Comparison of ENCODE assay signal across 8 cellular contexts in the genomic region with DNA sequence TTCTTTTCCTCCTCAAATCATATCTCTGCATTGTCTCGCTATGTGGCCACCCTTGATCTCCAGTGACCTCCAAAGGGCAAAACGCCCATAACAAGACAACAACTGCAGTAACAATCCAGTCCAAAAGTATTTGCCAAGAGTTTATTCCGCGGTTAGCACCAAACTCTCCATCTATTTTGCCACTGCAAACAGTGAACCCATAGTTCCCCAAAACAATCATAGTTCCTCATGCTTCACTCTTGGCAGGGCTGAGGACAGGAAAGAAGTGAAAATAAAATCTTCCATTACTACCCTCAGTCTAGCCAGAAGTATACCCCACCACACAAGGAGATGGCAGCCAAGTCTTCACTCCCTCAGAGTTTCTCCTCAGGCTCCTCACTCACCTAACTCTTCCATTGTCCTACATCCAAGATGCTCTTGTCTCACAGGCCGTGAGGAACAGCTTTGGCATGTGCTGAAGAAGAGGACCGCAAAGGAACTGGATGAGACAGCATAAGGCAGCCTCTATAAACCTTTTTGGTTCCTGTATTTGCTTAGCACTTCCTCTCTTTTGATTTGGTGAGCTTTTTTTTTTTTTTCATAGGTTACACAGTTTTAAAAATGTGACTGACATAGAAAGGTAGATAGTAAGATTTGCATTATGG.
DNase-seq lines count a peak whose midpoint lies in the region; ATAC-seq and TF ChIP-seq lines count a peak whose summit lies in the region.

Gene LPXN, minus strand, starts transcription at position 480 of the 644 bp plus-strand sequence. Its CDS starts 84 bp downstream, at position 396.

- no peaks in the 10 kb centered on the region for H3K36me3 ChIP-seq in HUES48 (ENCODE audit: control insufficient read depth, insufficient read depth, low read length)
- no peaks in the 10 kb centered on the region for H3K36me3 ChIP-seq in neuron (ENCODE audit: insufficient read depth, low read length)

- H3K9me3 ChIP-seq in HUES48 (ENCODE audit: control insufficient read depth, insufficient read depth, low read length) (no peaks in the 10 kb centered on the region), neuron (ENCODE audit: low read length) (no peaks in the 10 kb centered on the region)

- DNase-seq in AG20443 (ENCODE audit: low spot score) (peak; percentile 41), NCI-H2029 treated with DMSO at 0.1 percent for 48 hours (lab: John Stamatoyannopoulos, UW) (no peak)
- peak; percentile 63 for DNase-seq in effector CD4-positive, alpha-beta T cell

- no peak within 1 kb of the TSS for H3K27ac ChIP-seq in HUES48 (ENCODE audit: low read depth, low read length)

- H3K27me3 ChIP-seq in HUES48 (ENCODE audit: control insufficient read depth, insufficient read depth, low read length) (no peaks in the 10 kb centered on the region), neuron (ENCODE audit: insufficient read depth, low read length) (no peaks in the 10 kb centered on the region)

- H3K4me1 ChIP-seq in HUES48 (ENCODE audit: control insufficient read depth, insufficient read depth, low read length) (0 out of 2 replicates have a peak, but pooled peaks cover 8% of the 10 kb centered on the region), neuron (ENCODE audit: insufficient read depth, low read length) (peaks cover 15% of the 10 kb centered on the region)

- no peak within 1 kb of the TSS for H3K9ac ChIP-seq in HUES48 (ENCODE audit: low read depth, low read length)

- H3K4me3 ChIP-seq in HUES48 (ENCODE audit: low read depth, low read length) (peak within 1 kb of the TSS; percentile 95; the same call in 1 of the 2 replicates), WI38 (ENCODE audit: low read depth, low read length) (peak within 1 kb of the TSS; percentile 92), neuron (ENCODE audit: low read length) (peak within 1 kb of the TSS; percentile 95)

- no peak for TF ChIP-seq CTCF in WI38 (IDR thresholded peaks at IDR 0.05; ENCODE audit: low read depth, low read length)

- ATAC-seq in HG03196 (IDR thresholded peaks at IDR 0.05; ENCODE audit: unreplicated experiment) (no peak), GM18873 (IDR thresholded peaks at IDR 0.05; ENCODE audit: low FRiP score, unreplicated experiment) (no peak)

- no peak within 1 kb of the TSS for H2AFZ ChIP-seq in neuron (ENCODE audit: low read depth, low read length)
